In the genomic region with DNA sequence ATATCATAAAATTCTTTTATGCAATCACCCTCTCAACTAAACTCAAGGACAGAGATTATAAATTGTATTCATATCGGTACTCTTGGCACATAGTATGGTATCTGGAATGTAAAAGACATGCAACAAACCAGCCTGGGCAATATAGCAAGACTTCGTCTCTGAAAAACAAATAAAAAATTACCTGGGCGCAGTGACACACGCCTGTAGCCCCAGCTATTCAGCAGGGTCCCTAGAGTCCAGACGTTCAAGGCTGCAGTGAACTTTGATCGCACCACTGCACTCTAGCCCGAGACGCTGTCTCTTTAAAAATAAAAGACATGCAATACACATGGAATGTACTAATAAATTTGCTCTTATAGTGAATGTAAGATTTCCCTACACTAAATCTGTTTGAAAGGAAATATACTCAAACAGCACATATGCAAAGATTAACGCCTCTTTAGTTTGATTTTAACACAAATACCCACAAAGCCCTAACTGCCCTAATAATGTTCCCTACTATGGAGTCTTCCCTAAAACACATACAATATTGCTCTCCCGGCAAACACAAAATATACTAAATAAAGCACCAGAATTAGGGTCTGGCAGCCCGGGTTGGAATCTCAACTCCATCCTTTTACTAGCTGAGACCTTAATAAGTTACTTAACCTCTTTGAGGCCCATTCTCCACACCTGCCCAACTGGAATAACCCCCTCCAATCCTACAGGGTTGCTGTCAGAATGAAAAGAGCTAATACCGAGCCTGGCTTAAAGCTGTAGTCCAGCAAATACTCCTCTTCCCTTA, we compare ENCODE assay signal across 8 cellular contexts. TPM values are rescaled to one million over a fixed set of nuclear protein-coding genes. Genes with fewer than 3 reads are reported as not detected.
DNase-seq lines count a peak whose midpoint lies in the region; ATAC-seq and TF ChIP-seq lines count a peak whose summit lies in the region.

No MANE protein-coding gene starts in this region.

- H3K4me2 ChIP-seq in hepatocyte, result peak overlapping the region; percentile 77

- intact Hi-C loops in activated CD4-positive, alpha-beta memory T cell treated with anti-CD3 and anti-CD28 coated beads for 36 hours (cut with micrococcal nuclease), result loop anchor here (2.0 to 5.0 kb wide), 2 partner anchors 813 to 1331 kb away; a partner anchor contains a TSS
- intact Hi-C loops in stomach (cut with DNase I; ENCODE audit: low total_unique reads), result no loop called here

- H3K4me1 ChIP-seq in hepatocyte (ENCODE audit: insufficient read depth) (peaks cover 5% of the 10 kb centered on the region), stomach (peaks cover 10 to 29% (median 23%) of the 10 kb centered on the region in 4 donors)

- ATAC-seq in GM21367 (IDR thresholded peaks at IDR 0.05; ENCODE audit: unreplicated experiment), result no peak

- H3K27me3 Mint-ChIP-seq in activated CD4-positive, alpha-beta memory T cell treated with anti-CD3 and anti-CD28 coated beads for 36 hours, result no peaks in the 10 kb centered on the region

- peaks cover 5% of the 10 kb centered on the region for H3K9me3 Mint-ChIP-seq in activated CD4-positive, alpha-beta memory T cell treated with anti-CD3 and anti-CD28 coated beads for 36 hours

- H3K4me3 ChIP-seq in hepatocyte (peak overlapping the region; percentile 79), stomach (peak overlapping the region; percentile 70 to 80 (median 74))

- no peaks in the 10 kb centered on the region for H3K36me3 Mint-ChIP-seq in activated CD4-positive, alpha-beta memory T cell treated with anti-CD3 and anti-CD28 coated beads for 36 hours

- H2AFZ ChIP-seq in hepatocyte, result peak overlapping the region; percentile 88

- TF ChIP-seq CTCF in hepatocyte (IDR thresholded peaks at IDR 0.05; ENCODE audit: poor library complexity), result no peak
- TF ChIP-seq CTCF in stomach (IDR thresholded peaks at IDR 0.05), result no peak

- WGBS in hepatocyte (ENCODE audit: low lambda C conversion rate, missing lambda C conversion rate), result 49% methylated on average over 12 of the region's 12 CpGs
- 27 to 55% (median 37%) methylated on average over 12 of the region's 12 CpGs for WGBS in stomach, 5 donors

- H3K27ac Mint-ChIP-seq in activated CD4-positive, alpha-beta memory T cell treated with anti-CD3 and anti-CD28 coated beads for 36 hours, result no peak overlapping the region

- H3K27me3 ChIP-seq in hepatocyte, result no peaks in the 10 kb centered on the region
- H3K27me3 ChIP-seq in stomach, result no peaks in the 10 kb centered on the region

- CTCF ChIA-PET in activated CD4-positive, alpha-beta memory T cell treated with anti-CD3 and anti-CD28 coated beads for 36 hours (lab: Charles Lee), result no interaction called here

- peak overlapping the region; percentile 97 for H3K4me3 Mint-ChIP-seq in activated CD4-positive, alpha-beta memory T cell treated with anti-CD3 and anti-CD28 coated beads for 36 hours

- H3K36me3 ChIP-seq in hepatocyte (replicated peaks; ENCODE audit: insufficient read depth, low read depth) (no peaks in the 10 kb centered on the region), stomach (no peaks in the 10 kb centered on the region)

- peak overlapping the region; percentile 90 for H3K27ac ChIP-seq in hepatocyte
- peak overlapping the region; percentile 89 to 98 (median 93) for H3K27ac ChIP-seq in stomach

- H3K79me2 ChIP-seq in hepatocyte, result peaks cover 22% of the 10 kb centered on the region

- no peak for TF ChIP-seq POLR2A in stomach (IDR thresholded peaks at IDR 0.05)

- H3K9me3 ChIP-seq in hepatocyte (ENCODE audit: low read depth), result no peaks in the 10 kb centered on the region
- H3K9me3 ChIP-seq in stomach, result no peaks in the 10 kb centered on the region

- H4K20me1 ChIP-seq in hepatocyte (ENCODE audit: insufficient read depth, poor library complexity, severe bottlenecking), result no peaks in the 10 kb centered on the region

- H3K9me2 ChIP-seq in hepatocyte (replicated peaks; ENCODE audit: insufficient read depth), result no peaks in the 10 kb centered on the region

- H3K4me1 Mint-ChIP-seq in activated CD4-positive, alpha-beta memory T cell treated with anti-CD3 and anti-CD28 coated beads for 36 hours (ENCODE audit: low read depth), result peaks cover 28% of the 10 kb centered on the region

- POLR2A ChIA-PET in activated CD4-positive, alpha-beta memory T cell treated with anti-CD3 and anti-CD28 coated beads for 36 hours (lab: Charles Lee), result interaction anchor here (1.5 kb wide), 1 partner anchor 90 kb away, joined by 4 read pairs; no protein-coding TSS in a partner anchor

- DNase-seq in NCI-H524 (lab: John Stamatoyannopoulos, UW) (peak; percentile 52 to 67), NCI-H524 treated with DMSO at 0.1 percent for 48 hours (lab: John Stamatoyannopoulos, UW) (no peak), hepatocyte (ENCODE audit: low spot score) (peak; percentile 41), stomach (no peak), HUDEP-2 (lab: John Stamatoyannopoulos, UW; ENCODE audit: unreplicated experiment in 76 of 76) (no peak)
- DNase-seq in activated CD4-positive, alpha-beta memory T cell treated with anti-CD3 and anti-CD28 coated beads for 36 hours, result no peak
- DNase-seq in stimulated activated CD4-positive, alpha-beta T cell treated with anti-CD3 and anti-CD28 coated beads, Interleukin-4, amount 100 ng/mL, for 1 hour, result no peak

- TF ChIP-seq EP300 in stomach (IDR thresholded peaks at IDR 0.05), result no peak

RNA-seq across cellular contexts. Expression of a gene that starts 1.2 kb away (rescaled TPM):
- total RNA-seq in activated CD4-positive, alpha-beta memory T cell treated with anti-CD3 and anti-CD28 coated beads for 36 hours, result 10 to 100 TPM; 12.8 to 13.0 TPM
- total RNA-seq in hepatocyte, result 53.4 and 59.8 TPM in 2 replicates
- polyA plus RNA-seq in hepatocyte, result 21.5 and 22.4 TPM in 2 replicates
- 10 to 100 TPM; 29.5 to 80.1 (median 58.0) TPM for total RNA-seq in stomach
- polyA plus RNA-seq in stomach, result 10 to 100 TPM in 1 of 3 donors, 1 to 10 TPM in 2; 2.1 to 24.7 (median 4.8) TPM

Comparison
In these comparisons a context has a peak if more than half of its experiments do, and no peak if none do; other contexts are left out.
1. DNase-seq: peak in NCI-H524 (2 of 2) and hepatocyte (single experiment); none in NCI-H524 treated with DMSO at 0.1 percent for 48 hours (single experiment), activated CD4-positive, alpha-beta memory T cell treated with anti-CD3 and anti-CD28 coated beads for 36 hours (single experiment), stomach (single experiment), HUDEP-2 (0 of 76) and stimulated activated CD4-positive, alpha-beta T cell treated with anti-CD3 and anti-CD28 coated beads, Interleukin-4, amount 100 ng/mL, for 1 hour (single experiment).